ENCODE assay signal across 1 cellular context in the genomic region with DNA sequence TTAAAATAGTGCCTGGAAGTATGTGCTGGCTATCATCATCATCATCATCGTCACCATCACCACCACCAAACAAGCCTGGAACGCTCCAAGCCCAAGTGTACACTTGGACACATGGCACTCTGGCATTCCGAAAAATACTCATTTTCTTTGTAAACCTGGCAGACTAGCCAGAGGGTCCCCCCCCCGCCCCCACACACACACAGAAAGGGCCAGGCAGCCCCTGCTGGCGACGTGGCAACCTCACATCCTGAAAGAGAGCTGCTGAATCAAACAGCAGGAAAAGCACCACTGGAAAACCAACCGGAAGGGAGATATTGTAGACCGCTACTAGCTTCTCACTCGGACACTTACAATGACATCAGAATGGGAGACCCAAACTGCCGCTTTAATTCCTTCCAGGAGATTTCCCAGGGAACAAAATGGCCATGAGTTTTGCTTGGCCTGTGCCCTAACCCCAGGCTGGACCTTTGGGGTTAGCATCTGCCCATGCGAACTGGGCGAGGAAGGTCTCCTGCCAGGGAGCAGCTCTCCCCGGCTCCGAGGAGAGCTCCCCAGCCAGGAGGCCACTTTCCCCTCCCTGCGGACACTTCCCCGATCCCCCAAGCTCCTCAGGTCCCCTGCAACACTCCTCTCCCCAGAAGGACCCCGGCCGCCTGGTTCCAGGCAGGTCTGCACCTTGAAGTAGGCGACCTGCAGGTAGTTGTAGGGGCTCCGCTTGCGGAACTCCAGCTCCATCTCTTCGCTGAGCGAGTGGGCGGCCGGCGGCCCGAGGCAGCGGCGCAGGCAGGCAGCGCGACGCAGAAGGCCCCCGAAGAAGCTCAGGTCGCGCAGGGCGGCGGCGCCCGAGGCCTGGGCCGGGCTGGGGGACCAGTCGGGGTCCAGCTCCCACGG.
TF ChIP-seq lines count a peak whose summit lies in the region.

No MANE protein-coding gene starts in this region.

TF ChIP-seq in K562, 482 proteins besides CTCF, POLR2A, EP300 and RAD21 (continued from another document and continues in another):
- TF ChIP-seq CBX2 (IDR thresholded peaks at IDR 0.05; ENCODE audit: insufficient read depth, low read length, poor library complexity, severe bottlenecking) (no peak), TCF7L2 (IDR thresholded peaks at IDR 0.05; ENCODE audit: low read depth, low read length) (no peak), RAD51 (IDR thresholded peaks at IDR 0.05; ENCODE audit: borderline replicate concordance, low read depth) (no peak), ZNF282 (CRISPR knock-in tag; IDR thresholded peaks at IDR 0.05) (no peak; the same call in 1 of the 2 replicates), TAF7 (tag; IDR thresholded peaks at IDR 0.05) (no peak), SREBF2 (CRISPR knock-in tag; IDR thresholded peaks at IDR 0.05) (no peak), PTRF (tag; IDR thresholded peaks at IDR 0.05) (no peak), ZKSCAN8 (CRISPR knock-in tag; IDR thresholded peaks at IDR 0.05) (no peak), GABPB2 (CRISPR knock-in tag; conservative IDR thresholded peaks at IDR 0.05) (no peak), WHSC1 (IDR thresholded peaks at IDR 0.05; ENCODE audit: low read length) (no peak), RFX5 (IDR thresholded peaks at IDR 0.05; ENCODE audit: low read depth, low read length) (no peak), ARNT (IDR thresholded peaks at IDR 0.05) (peak in 1 of 2 experiments; percentile 29; a peak in 1 of 4 replicates), SMARCA5 (IDR thresholded peaks at IDR 0.05) (peak; percentile 21; the same call in 1 of the 2 replicates), ZNF316 (IDR thresholded peaks at IDR 0.05) (no peak), SIN3A (IDR thresholded peaks at IDR 0.05; ENCODE audit: borderline replicate concordance in 2 of 2, control insufficient read depth in 1 of 2, low read depth in 2 of 2, low read length in 2 of 2) (no peak; a peak in 1 of 4 replicates), CEBPG (CRISPR knock-in tag; IDR thresholded peaks at IDR 0.05) (no peak), CEBPG (tag; conservative IDR thresholded peaks at IDR 0.05 in 1 of 2, IDR thresholded peaks at IDR 0.05 in 1 of 2) (no peak), KDM2B (CRISPR knock-in tag; IDR thresholded peaks at IDR 0.05) (no peak), ZNF133 (CRISPR knock-in tag; IDR thresholded peaks at IDR 0.05) (no peak), HDAC1 (IDR thresholded peaks at IDR 0.05) (peak; percentile 48 to 54; a peak in 1 of 4 replicates), ZNF3 (CRISPR knock-in tag; IDR thresholded peaks at IDR 0.05) (no peak), SMAD2 (IDR thresholded peaks at IDR 0.05; ENCODE audit: low read depth, low read length) (no peak), ZNF274 (IDR thresholded peaks at IDR 0.05; ENCODE audit: borderline replicate concordance, low read depth, low read length) (no peak), GTF2A2 (tag; IDR thresholded peaks at IDR 0.05) (no peak), HNRNPUL1 (IDR thresholded peaks at IDR 0.05; ENCODE audit: low read length) (no peak), ZNF707 (CRISPR knock-in tag; conservative IDR thresholded peaks at IDR 0.05) (no peak), NCOA2 (IDR thresholded peaks at IDR 0.05; ENCODE audit: partially characterized antibody in 2 of 2) (no peak), KAT2B (IDR thresholded peaks at IDR 0.05; ENCODE audit: low read depth, low read length) (no peak), ZNF347 (CRISPR knock-in tag; IDR thresholded peaks at IDR 0.05; ENCODE audit: low read depth) (no peak), SRSF9 (IDR thresholded peaks at IDR 0.05; ENCODE audit: borderline replicate concordance, low read depth, low read length) (no peak), ZNF589 (CRISPR knock-in tag; IDR thresholded peaks at IDR 0.05; ENCODE audit: low read depth) (no peak), IFI16 (CRISPR knock-in tag; IDR thresholded peaks at IDR 0.05) (no peak), ZNF408 (CRISPR knock-in tag; IDR thresholded peaks at IDR 0.05; ENCODE audit: low read depth) (no peak), POLR3G (IDR thresholded peaks at IDR 0.05; ENCODE audit: extremely low read depth, insufficient read length, insufficient replicate concordance) (no peak), TFAM (CRISPR knock-in tag; conservative IDR thresholded peaks at IDR 0.05) (no peak), ARID1B (IDR thresholded peaks at IDR 0.05) (no peak), BDP1 (IDR thresholded peaks at IDR 0.05; ENCODE audit: insufficient read depth, insufficient read length) (no peak), FOXM1 (IDR thresholded peaks at IDR 0.05; ENCODE audit: low read depth) (no peak), FOXM1 (CRISPR knock-in tag; IDR thresholded peaks at IDR 0.05; ENCODE audit: low read depth) (peak; percentile 75; the same call in 1 of the 2 replicates), NR2C2 (CRISPR knock-in tag; IDR thresholded peaks at IDR 0.05) (no peak), NR2C2 (tag; IDR thresholded peaks at IDR 0.05) (no peak), TOE1 (IDR thresholded peaks at IDR 0.05; ENCODE audit: borderline replicate concordance) (peak; percentile 66; the same call in 1 of the 2 replicates), TOE1 (CRISPR knock-in tag; IDR thresholded peaks at IDR 0.05; ENCODE audit: borderline replicate concordance, low read depth) (no peak), MYC (IDR thresholded peaks at IDR 0.05; ENCODE audit: low read depth, low read length) (no peak), MYC (CRISPR knock-in tag; IDR thresholded peaks at IDR 0.05; ENCODE audit: borderline replicate concordance, low read depth) (no peak), ZNF75A (CRISPR knock-in tag; IDR thresholded peaks at IDR 0.05) (no peak), ZNF175 (CRISPR knock-in tag; IDR thresholded peaks at IDR 0.05; ENCODE audit: low read depth) (no peak), SOX6 (IDR thresholded peaks at IDR 0.05) (no peak), DMBX1 (CRISPR knock-in tag; IDR thresholded peaks at IDR 0.05; ENCODE audit: borderline replicate concordance) (no peak), BACH1 (tag; IDR thresholded peaks at IDR 0.05) (no peak), FUS (optimal IDR thresholded peaks at IDR 0.05; ENCODE audit: low read depth, low read length) (no peak), PML (IDR thresholded peaks at IDR 0.05; ENCODE audit: low read length) (no peak), COPS2 (conservative IDR thresholded peaks at IDR 0.05) (no peak), HDAC3 (IDR thresholded peaks at IDR 0.05; ENCODE audit: borderline replicate concordance, partially characterized antibody) (no peak), HDGF (IDR thresholded peaks at IDR 0.05) (no peak)
- TF ChIP-seq, protein P1, sequence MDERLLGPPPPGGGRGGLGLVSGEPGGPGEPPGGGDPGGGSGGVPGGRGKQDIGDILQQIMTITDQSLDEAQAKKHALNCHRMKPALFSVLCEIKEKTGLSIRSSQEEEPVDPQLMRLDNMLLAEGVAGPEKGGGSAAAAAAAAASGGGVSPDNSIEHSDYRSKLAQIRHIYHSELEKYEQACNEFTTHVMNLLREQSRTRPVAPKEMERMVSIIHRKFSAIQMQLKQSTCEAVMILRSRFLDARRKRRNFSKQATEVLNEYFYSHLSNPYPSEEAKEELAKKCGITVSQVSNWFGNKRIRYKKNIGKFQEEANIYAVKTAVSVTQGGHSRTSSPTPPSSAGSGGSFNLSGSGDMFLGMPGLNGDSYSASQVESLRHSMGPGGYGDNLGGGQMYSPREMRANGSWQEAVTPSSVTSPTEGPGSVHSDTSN (CRISPR knock-in tag; IDR thresholded peaks at IDR 0.05; ENCODE audit: low read depth) = no peak
- TF ChIP-seq, protein P1 (tag; conservative IDR thresholded peaks at IDR 0.05; ENCODE audit: low read depth) = no peak
- TF ChIP-seq, protein P2, sequence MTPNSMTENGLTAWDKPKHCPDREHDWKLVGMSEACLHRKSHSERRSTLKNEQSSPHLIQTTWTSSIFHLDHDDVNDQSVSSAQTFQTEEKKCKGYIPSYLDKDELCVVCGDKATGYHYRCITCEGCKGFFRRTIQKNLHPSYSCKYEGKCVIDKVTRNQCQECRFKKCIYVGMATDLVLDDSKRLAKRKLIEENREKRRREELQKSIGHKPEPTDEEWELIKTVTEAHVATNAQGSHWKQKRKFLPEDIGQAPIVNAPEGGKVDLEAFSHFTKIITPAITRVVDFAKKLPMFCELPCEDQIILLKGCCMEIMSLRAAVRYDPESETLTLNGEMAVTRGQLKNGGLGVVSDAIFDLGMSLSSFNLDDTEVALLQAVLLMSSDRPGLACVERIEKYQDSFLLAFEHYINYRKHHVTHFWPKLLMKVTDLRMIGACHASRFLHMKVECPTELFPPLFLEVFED (CRISPR knock-in tag; conservative IDR thresholded peaks at IDR 0.05) = no peak
- TF ChIP-seq, protein P3, sequence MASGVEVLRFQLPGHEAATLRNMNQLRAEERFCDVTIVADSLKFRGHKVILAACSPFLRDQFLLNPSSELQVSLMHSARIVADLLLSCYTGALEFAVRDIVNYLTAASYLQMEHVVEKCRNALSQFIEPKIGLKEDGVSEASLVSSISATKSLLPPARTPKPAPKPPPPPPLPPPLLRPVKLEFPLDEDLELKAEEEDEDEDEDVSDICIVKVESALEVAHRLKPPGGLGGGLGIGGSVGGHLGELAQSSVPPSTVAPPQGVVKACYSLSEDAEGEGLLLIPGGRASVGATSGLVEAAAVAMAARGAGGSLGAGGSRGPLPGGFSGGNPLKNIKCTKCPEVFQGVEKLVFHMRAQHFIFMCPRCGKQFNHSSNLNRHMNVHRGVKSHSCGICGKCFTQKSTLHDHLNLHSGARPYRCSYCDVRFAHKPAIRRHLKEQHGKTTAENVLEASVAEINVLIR (CRISPR knock-in tag; IDR thresholded peaks at IDR 0.05) = no peak
- TF ChIP-seq, protein P4, sequence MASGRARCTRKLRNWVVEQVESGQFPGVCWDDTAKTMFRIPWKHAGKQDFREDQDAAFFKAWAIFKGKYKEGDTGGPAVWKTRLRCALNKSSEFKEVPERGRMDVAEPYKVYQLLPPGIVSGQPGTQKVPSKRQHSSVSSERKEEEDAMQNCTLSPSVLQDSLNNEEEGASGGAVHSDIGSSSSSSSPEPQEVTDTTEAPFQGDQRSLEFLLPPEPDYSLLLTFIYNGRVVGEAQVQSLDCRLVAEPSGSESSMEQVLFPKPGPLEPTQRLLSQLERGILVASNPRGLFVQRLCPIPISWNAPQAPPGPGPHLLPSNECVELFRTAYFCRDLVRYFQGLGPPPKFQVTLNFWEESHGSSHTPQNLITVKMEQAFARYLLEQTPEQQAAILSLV (tag; IDR thresholded peaks at IDR 0.05) = no peak
- TF ChIP-seq, protein P5, sequence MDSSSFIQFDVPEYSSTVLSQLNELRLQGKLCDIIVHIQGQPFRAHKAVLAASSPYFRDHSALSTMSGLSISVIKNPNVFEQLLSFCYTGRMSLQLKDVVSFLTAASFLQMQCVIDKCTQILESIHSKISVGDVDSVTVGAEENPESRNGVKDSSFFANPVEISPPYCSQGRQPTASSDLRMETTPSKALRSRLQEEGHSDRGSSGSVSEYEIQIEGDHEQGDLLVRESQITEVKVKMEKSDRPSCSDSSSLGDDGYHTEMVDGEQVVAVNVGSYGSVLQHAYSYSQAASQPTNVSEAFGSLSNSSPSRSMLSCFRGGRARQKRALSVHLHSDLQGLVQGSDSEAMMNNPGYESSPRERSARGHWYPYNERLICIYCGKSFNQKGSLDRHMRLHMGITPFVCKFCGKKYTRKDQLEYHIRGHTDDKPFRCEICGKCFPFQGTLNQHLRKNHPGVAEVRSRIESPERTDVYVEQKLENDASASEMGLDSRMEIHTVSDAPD (CRISPR knock-in tag; IDR thresholded peaks at IDR 0.05) = no peak
- TF ChIP-seq, protein P6, sequence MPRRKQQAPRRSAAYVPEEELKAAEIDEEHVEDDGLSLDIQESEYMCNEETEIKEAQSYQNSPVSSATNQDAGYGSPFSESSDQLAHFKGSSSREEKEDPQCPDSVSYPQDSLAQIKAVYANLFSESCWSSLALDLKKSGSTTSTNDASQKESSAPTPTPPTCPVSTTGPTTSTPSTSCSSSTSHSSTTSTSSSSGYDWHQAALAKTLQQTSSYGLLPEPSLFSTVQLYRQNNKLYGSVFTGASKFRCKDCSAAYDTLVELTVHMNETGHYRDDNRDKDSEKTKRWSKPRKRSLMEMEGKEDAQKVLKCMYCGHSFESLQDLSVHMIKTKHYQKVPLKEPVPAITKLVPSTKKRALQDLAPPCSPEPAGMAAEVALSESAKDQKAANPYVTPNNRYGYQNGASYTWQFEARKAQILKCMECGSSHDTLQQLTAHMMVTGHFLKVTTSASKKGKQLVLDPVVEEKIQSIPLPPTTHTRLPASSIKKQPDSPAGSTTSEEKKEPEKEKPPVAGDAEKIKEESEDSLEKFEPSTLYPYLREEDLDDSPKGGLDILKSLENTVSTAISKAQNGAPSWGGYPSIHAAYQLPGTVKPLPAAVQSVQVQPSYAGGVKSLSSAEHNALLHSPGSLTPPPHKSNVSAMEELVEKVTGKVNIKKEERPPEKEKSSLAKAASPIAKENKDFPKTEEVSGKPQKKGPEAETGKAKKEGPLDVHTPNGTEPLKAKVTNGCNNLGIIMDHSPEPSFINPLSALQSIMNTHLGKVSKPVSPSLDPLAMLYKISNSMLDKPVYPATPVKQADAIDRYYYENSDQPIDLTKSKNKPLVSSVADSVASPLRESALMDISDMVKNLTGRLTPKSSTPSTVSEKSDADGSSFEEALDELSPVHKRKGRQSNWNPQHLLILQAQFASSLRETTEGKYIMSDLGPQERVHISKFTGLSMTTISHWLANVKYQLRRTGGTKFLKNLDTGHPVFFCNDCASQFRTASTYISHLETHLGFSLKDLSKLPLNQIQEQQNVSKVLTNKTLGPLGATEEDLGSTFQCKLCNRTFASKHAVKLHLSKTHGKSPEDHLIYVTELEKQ (CRISPR knock-in tag; IDR thresholded peaks at IDR 0.05) = no peak
- TF ChIP-seq, protein P7, sequence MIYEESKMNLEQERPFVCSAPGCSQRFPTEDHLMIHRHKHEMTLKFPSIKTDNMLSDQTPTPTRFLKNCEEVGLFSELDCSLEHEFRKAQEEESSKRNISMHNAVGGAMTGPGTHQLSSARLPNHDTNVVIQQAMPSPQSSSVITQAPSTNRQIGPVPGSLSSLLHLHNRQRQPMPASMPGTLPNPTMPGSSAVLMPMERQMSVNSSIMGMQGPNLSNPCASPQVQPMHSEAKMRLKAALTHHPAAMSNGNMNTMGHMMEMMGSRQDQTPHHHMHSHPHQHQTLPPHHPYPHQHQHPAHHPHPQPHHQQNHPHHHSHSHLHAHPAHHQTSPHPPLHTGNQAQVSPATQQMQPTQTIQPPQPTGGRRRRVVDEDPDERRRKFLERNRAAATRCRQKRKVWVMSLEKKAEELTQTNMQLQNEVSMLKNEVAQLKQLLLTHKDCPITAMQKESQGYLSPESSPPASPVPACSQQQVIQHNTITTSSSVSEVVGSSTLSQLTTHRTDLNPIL (CRISPR knock-in tag; IDR thresholded peaks at IDR 0.05) = no peak
- TF ChIP-seq, protein P8, sequence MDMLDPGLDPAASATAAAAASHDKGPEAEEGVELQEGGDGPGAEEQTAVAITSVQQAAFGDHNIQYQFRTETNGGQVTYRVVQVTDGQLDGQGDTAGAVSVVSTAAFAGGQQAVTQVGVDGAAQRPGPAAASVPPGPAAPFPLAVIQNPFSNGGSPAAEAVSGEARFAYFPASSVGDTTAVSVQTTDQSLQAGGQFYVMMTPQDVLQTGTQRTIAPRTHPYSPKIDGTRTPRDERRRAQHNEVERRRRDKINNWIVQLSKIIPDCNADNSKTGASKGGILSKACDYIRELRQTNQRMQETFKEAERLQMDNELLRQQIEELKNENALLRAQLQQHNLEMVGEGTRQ (CRISPR knock-in tag; IDR thresholded peaks at IDR 0.05) = no peak
